Comparison of ENCODE assay signal across 8 cellular contexts in genomic region chr14:71319646-71320045, GRCh38. TPM values are rescaled to one million over a fixed set of nuclear protein-coding genes. Genes with fewer than 3 reads are reported as not detected.
DNase-seq lines count a peak whose midpoint lies in the region; ATAC-seq and TF ChIP-seq lines count a peak whose summit lies in the region.

No MANE protein-coding gene starts in this region.

- 3 to 4% methylated on average over 5 of the region's 5 CpGs for WGBS in aorta, 2 donors

- H3K4me2 ChIP-seq in OCI-LY1 (ENCODE audit: low read length) = peak overlapping the region; percentile 88

- peaks cover 30% of the 10 kb centered on the region for H3K4me1 Mint-ChIP-seq in mesothelial cell of epicardium

- no peaks in the 10 kb centered on the region for H3K9me3 ChIP-seq in OCI-LY1 (ENCODE audit: low read length)
- no peaks in the 10 kb centered on the region for H3K9me3 ChIP-seq in aorta (ENCODE audit: control insufficient read depth, low read length)

- intact Hi-C loops in aorta (cut with DNase I) = loop anchor here (2.0 to 10.0 kb wide), 11 partner anchors 38 to 433 kb away; no protein-coding TSS in a partner anchor

- H3K4me3 ChIP-seq in OCI-LY1 (ENCODE audit: low read depth, low read length, poor library complexity, severe bottlenecking) (peak overlapping the region; percentile 94), coronary artery (peak overlapping the region; percentile 96), aorta (ENCODE audit: low read length in 2 of 2) (peak overlapping the region; percentile 13 to 57)

- DNase-seq in coronary artery (ENCODE audit: low spot score) (no peak), mesothelial cell of epicardium (ENCODE audit: low spot score in 2 of 2, unreplicated experiment in 2 of 2) (no peak), aorta (no peak)

- H3K36me3 ChIP-seq in OCI-LY1 (ENCODE audit: insufficient read depth, low read length) (no peaks in the 10 kb centered on the region), aorta (ENCODE audit: control insufficient read depth in 1 of 2, insufficient read depth in 2 of 2, low read length in 1 of 2) (no peaks in the 10 kb centered on the region)

- H3K9me3 Mint-ChIP-seq in mesothelial cell of epicardium = no peaks in the 10 kb centered on the region

- no peaks in the 10 kb centered on the region for H3K36me3 Mint-ChIP-seq in mesothelial cell of epicardium

- H3K27ac ChIP-seq in C4-2B = peak overlapping the region; percentile 90
- H3K27ac ChIP-seq in OCI-LY1 (ENCODE audit: low read depth, low read length, poor library complexity, severe bottlenecking) = no peak overlapping the region
- H3K27ac ChIP-seq in coronary artery = peak overlapping the region; percentile 91 to 100
- H3K27ac ChIP-seq in aorta (ENCODE audit: low read depth in 1 of 2, low read length in 2 of 2) = peak overlapping the region in 1 of 2 donors; percentile 2

- peaks cover 38% of the 10 kb centered on the region for H3K4me1 ChIP-seq in OCI-LY1 (ENCODE audit: insufficient read depth, low read length, severe bottlenecking)
- H3K4me1 ChIP-seq in aorta (ENCODE audit: control insufficient read depth in 1 of 2, insufficient read depth in 2 of 2, low read length in 2 of 2) = no peaks in the 10 kb centered on the region

- H3K9me2 ChIP-seq in OCI-LY1 (ENCODE audit: low read depth, low read length) = no peaks in the 10 kb centered on the region

- H4K20me1 ChIP-seq in OCI-LY1 (ENCODE audit: insufficient read depth, low read length) = no peaks in the 10 kb centered on the region

- no peak overlapping the region for H2AFZ ChIP-seq in OCI-LY1 (ENCODE audit: low read length)

- H3K9ac ChIP-seq in OCI-LY1 (ENCODE audit: low read length) = peak overlapping the region; percentile 58

- H3K4me3 Mint-ChIP-seq in mesothelial cell of epicardium = peak overlapping the region; percentile 73

- TF ChIP-seq CTCF in C4-2B (conservative IDR thresholded peaks at IDR 0.05) (no peak; the same call in 1 of the 2 replicates), OCI-LY1 (IDR thresholded peaks at IDR 0.05; ENCODE audit: low read length) (0 out of 2 replicates have a peak, but pooled peaks have one; percentile 6), coronary artery (IDR thresholded peaks at IDR 0.05) (no peak), mesothelial cell of epicardium (IDR thresholded peaks at IDR 0.05; ENCODE audit: unreplicated experiment) (no peak)

- H3K27ac Mint-ChIP-seq in mesothelial cell of epicardium = peak overlapping the region; percentile 87

- ATAC-seq in GM19395 (IDR thresholded peaks at IDR 0.05; ENCODE audit: unreplicated experiment) (peak; percentile 3), aorta (ENCODE audit: low FRiP score) (no peak), GM18520 (IDR thresholded peaks at IDR 0.05; ENCODE audit: unreplicated experiment) (no peak), GM18502 (IDR thresholded peaks at IDR 0.05; ENCODE audit: poor library complexity, unreplicated experiment) (no peak)

- peaks cover 10% of the 10 kb centered on the region; the same call in 1 of the 2 replicates for H3K79me2 ChIP-seq in OCI-LY1 (ENCODE audit: insufficient read depth, low read length)

- H3F3A ChIP-seq in OCI-LY1 (ENCODE audit: insufficient read depth, low read length) = no peaks in the 10 kb centered on the region

- H3K27me3 ChIP-seq in OCI-LY1 (ENCODE audit: insufficient read depth, low read length) (no peaks in the 10 kb centered on the region), aorta (ENCODE audit: control insufficient read depth in 1 of 2, insufficient read depth in 2 of 2, low read length in 1 of 2) (no peaks in the 10 kb centered on the region)

- H3K27me3 Mint-ChIP-seq in mesothelial cell of epicardium (ENCODE audit: low read depth) = no peaks in the 10 kb centered on the region

RNA-seq across cellular contexts. Expression of gene SIPA1L1, which starts 0.6 kb away (rescaled TPM):
- total RNA-seq in mesothelial cell of epicardium (31.1 to 34.7 TPM (median 31.3 TPM) in 3 replicates), aorta (10 to 100 TPM; 54.8 to 73.5 TPM)
- polyA plus RNA-seq in aorta = 10 to 100 TPM in 1 of 2 donors, 1 to 10 TPM in 1; 7.9 to 44.1 TPM

Comparison
In these comparisons a context has a peak if more than half of its experiments do, and no peak if none do; other contexts are left out.
1. H3K4me3 ChIP-seq: peak in every context shown above with its lines; median percentile 96 in coronary artery; 94 in OCI-LY1; 35 in aorta.